Comparison of ENCODE assay signal across 9 cellular contexts in the genomic region with DNA sequence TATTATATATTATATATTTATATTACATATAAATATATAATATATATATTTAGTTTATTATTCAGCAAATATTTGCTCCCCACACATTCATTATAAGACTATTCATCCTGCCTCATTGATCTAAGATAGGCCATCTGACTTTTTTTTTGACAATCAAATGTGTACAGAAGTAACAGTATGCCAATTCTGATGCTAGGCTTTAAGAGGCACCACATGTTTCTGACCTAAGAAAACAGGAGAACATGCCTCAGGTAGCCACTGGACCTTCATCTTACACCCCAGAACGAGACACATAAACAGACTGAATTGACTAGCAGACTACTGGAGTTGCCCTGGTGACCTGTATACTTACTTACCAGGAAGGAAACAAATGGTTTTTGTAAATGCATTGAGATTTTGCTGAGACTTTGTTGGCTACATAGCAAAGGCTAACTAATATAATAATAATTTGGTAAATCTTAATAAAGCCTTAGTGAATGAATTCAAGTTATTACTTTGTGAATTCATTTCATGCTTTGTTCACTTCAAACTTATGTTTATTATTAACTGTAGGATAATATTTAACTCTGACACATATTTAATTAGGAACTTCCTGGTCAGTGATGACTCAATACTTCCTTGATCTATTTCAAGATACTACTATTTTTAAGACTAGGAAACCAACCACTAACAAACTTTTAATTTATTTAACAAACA. TPM values are rescaled to one million over a fixed set of nuclear protein-coding genes. Genes with fewer than 3 reads are reported as not detected.
DNase-seq lines count a peak whose midpoint lies in the region; ATAC-seq and TF ChIP-seq lines count a peak whose summit lies in the region.
"Had no signal": no experiment of that assay in that cellular context is flagged by ENCODE, and none has a peak within 500 bp of the region (broad histone marks: within the 10 kb centered on the region; RNA-seq: fewer than 3 reads in every experiment).

No MANE protein-coding gene starts in this region.

- peaks cover 3% of the 10 kb centered on the region for H3K4me1 Mint-ChIP-seq in type B pancreatic cell (ENCODE audit: unreplicated experiment)
- H3K4me1 Mint-ChIP-seq: brain had no signal

- TF ChIP-seq CTCF in astrocyte of the spinal cord (IDR thresholded peaks at IDR 0.05; ENCODE audit: low read depth, low read length) (no peak), type B pancreatic cell (conservative IDR thresholded peaks at IDR 0.05) (no peak)

- no peak overlapping the region for H3K27ac ChIP-seq in aorta (ENCODE audit: low read depth in 1 of 2, low read length in 2 of 2)

- no peaks in the 10 kb centered on the region for H3K4me1 ChIP-seq in aorta (ENCODE audit: control insufficient read depth in 1 of 2, insufficient read depth in 2 of 2, low read length in 2 of 2)

- H3K36me3 ChIP-seq in aorta (ENCODE audit: control insufficient read depth in 1 of 2, insufficient read depth in 2 of 2, low read length in 1 of 2), result no peaks in the 10 kb centered on the region

- H3K36me3 Mint-ChIP-seq in type B pancreatic cell, result no peaks in the 10 kb centered on the region
- H3K36me3 Mint-ChIP-seq: brain had no signal

- in situ Hi-C loops in astrocyte of the spinal cord (cut with HindIII; ENCODE audit: low sequenced_read_pairs), result no loop called here

- H3K27ac Mint-ChIP-seq in type B pancreatic cell, result peak overlapping the region; percentile 75

- intact Hi-C loops in aorta (cut with DNase I), result no loop called here

- no peak overlapping the region for H3K4me3 ChIP-seq in astrocyte of the spinal cord (ENCODE audit: low read depth, low read length)
- H3K4me3 ChIP-seq in aorta (ENCODE audit: low read length in 2 of 2), result no peak overlapping the region

- ATAC-seq in HG03103 (IDR thresholded peaks at IDR 0.05; ENCODE audit: low read depth, unreplicated experiment) (peak; percentile 76), aorta (ENCODE audit: low FRiP score) (no peak)

- H3K9me3 Mint-ChIP-seq in type B pancreatic cell, result peaks cover 3% of the 10 kb centered on the region
- H3K9me3 Mint-ChIP-seq: brain had no signal

- no peaks in the 10 kb centered on the region for H3K9me3 ChIP-seq in aorta (ENCODE audit: control insufficient read depth, low read length)

- WGBS in aorta, 2 donors, result 67 to 74% methylated on average over 1 of the region's 1 CpG

- peak; percentile 8 for DNase-seq in NCI-H2029 (lab: John Stamatoyannopoulos, UW)
- DNase-seq in NCI-H2029 treated with DMSO at 0.1 percent for 48 hours (lab: John Stamatoyannopoulos, UW), result no peak
- DNase-seq in astrocyte of the spinal cord (ENCODE audit: low read depth, low spot score), result peak; percentile 31
- DNase-seq in type B pancreatic cell (ENCODE audit: extremely low spot score, unreplicated experiment), result no peak
- DNase-seq in aorta, result no peak
- DNase-seq in stimulated activated CD4-positive, alpha-beta T cell treated with anti-CD3 and anti-CD28 coated beads, Interleukin-4, amount 100 ng/mL, for 1 hour, result no peak
- DNase-seq in stimulated activated CD4-positive, alpha-beta T cell treated with anti-CD3 and anti-CD28 coated beads, Interleukin-4, amount 100 ng/mL, for 24 hours, result no peak

- H3K4me3 Mint-ChIP-seq in type B pancreatic cell, result no peak overlapping the region
- H3K4me3 Mint-ChIP-seq: brain had no signal

- H3K27me3 Mint-ChIP-seq in type B pancreatic cell, result no peaks in the 10 kb centered on the region
- H3K27me3 Mint-ChIP-seq: brain had no signal

- H3K27me3 ChIP-seq in aorta (ENCODE audit: control insufficient read depth in 1 of 2, insufficient read depth in 2 of 2, low read length in 1 of 2), result no peaks in the 10 kb centered on the region

RNA-seq across cellular contexts. Expression of a gene that starts 13.4 kb away (rescaled TPM):
- total RNA-seq in type B pancreatic cell (ENCODE audit: low replicate concordance) (46.7 and 110 TPM in 2 replicates), aorta (10 to 100 TPM; 24.4 to 24.8 TPM)
- polyA plus RNA-seq in aorta, result 10 to 100 TPM; 10.8 to 11.6 TPM

Comparison
In these comparisons a context has a peak if more than half of its experiments do, and no peak if none do; other contexts are left out.
1. DNase-seq: peak in NCI-H2029 (single experiment) and astrocyte of the spinal cord (single experiment); none in NCI-H2029 treated with DMSO at 0.1 percent for 48 hours (single experiment), type B pancreatic cell (single experiment), aorta (0 of 2), stimulated activated CD4-positive, alpha-beta T cell treated with anti-CD3 and anti-CD28 coated beads, Interleukin-4, amount 100 ng/mL, for 1 hour (single experiment) and stimulated activated CD4-positive, alpha-beta T cell treated with anti-CD3 and anti-CD28 coated beads, Interleukin-4, amount 100 ng/mL, for 24 hours (single experiment).